In the genomic region with DNA sequence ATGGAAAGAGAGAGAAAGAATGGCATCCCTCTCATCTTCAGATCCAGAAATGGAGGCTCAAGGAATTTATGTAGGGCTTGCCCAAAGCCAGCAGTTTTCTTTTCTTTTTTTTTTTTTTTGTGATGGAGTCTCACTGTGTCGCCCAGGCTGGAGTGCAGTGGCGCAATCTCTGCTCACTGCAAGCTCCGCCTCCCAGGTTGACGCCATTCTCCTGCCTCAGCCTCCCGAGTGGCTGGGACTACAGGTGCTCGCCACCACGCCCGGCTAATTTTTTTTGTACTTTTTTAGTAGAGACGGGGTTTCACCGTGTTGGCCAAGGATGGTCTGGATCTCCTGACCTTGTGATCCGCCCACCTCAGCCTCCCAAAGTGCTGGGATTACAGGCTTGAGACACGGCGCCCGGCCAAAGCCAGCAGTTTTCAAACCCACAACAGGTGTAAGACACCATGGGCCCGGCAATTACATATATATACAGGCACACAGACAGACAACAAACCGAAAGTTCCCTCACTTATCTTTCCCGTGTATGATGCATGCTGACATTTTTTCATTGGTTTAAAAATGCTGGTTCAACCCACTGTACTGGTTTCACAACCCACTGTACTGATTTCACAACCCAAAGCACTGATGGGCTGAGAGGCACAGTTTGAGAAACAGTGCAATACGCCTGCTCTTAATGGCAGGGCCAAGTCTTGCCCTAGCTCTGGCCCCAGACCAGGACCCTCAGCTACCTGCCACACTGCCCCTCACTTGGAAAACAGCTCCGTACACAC, we compare ENCODE assay signal across 8 cellular contexts.
DNase-seq lines count a peak whose midpoint lies in the region; ATAC-seq, FAIRE-seq and TF ChIP-seq lines count a peak whose summit lies in the region.
"Not testable (repeated sequence)": the region's sequence is repeated elsewhere in the genome, so short reads cannot be mapped to it uniquely, and the experiment has no call there.

No MANE protein-coding gene starts in this region.

- CTCF ChIA-PET in IMR-90 (lab: Yijun Ruan, JAX) = not testable (repeated sequence)
- CTCF ChIA-PET in RWPE1 (lab: Yijun Ruan, JAX) = interaction anchor here (0.6 to 0.7 kb wide), 2 partner anchors 22 to 686 kb away, joined by 3 to 4 read pairs; no protein-coding TSS in a partner anchor

- H3K9ac ChIP-seq in IMR-90 (ENCODE audit: low read depth, low read length) = not testable (repeated sequence)

- not testable (repeated sequence) for H3K27me3 ChIP-seq in IMR-90 (ENCODE audit: control insufficient read depth, insufficient read depth, low read length); bronchial epithelial cell (ENCODE audit: control insufficient read depth, insufficient read depth, low read length); lung (ENCODE audit: control insufficient read depth, insufficient read depth)

- not testable (repeated sequence) for H2BK120ac ChIP-seq in IMR-90 (ENCODE audit: low read depth, low read length)

- H3K4me3 Mint-ChIP-seq in activated T-cell treated with anti-CD3 and anti-CD28 coated beads, Interleukin-2, amount 50 U/mL, for 4 hours = peak overlapping the region; percentile 21

- not testable (repeated sequence) for H2BK5ac ChIP-seq in IMR-90 (ENCODE audit: low read depth, low read length, poor library complexity, severe bottlenecking)

- WGBS in IMR-90 (ENCODE audit: extremely low coverage in 2 of 2, insufficient read length in 1 of 2), 2 experiments = 76% methylated on average over 7 of the region's 19 CpGs; no CpG with 5 or more reads in 1 of the 2 experiments
- WGBS in lung, 2 donors = 51 to 67% methylated on average over 19 of the region's 19 CpGs

- H2BK15ac ChIP-seq in IMR-90 (ENCODE audit: low read depth, low read length) = not testable (repeated sequence)

- H3K14ac ChIP-seq in IMR-90 (replicated peaks; ENCODE audit: low read depth, low read length) = not testable (repeated sequence)

- H2AFZ ChIP-seq in IMR-90 (replicated peaks; ENCODE audit: low read length, poor library complexity) = not testable (repeated sequence)

- not testable (repeated sequence) for TF ChIP-seq POLR2A in IMR-90 (IDR thresholded peaks at IDR 0.05; ENCODE audit: low read depth, low read length)

- FAIRE-seq in bronchial epithelial cell (lab: Jason Lieb, UNC) = peak; percentile 86

- TF ChIP-seq RAD21 in IMR-90 (IDR thresholded peaks at IDR 0.05; ENCODE audit: low read length) = not testable (repeated sequence)

- H3K4me1 Mint-ChIP-seq in activated T-cell treated with anti-CD3 and anti-CD28 coated beads, Interleukin-2, amount 50 U/mL, for 4 hours (ENCODE audit: low read depth) = peaks cover 26% of the 10 kb centered on the region

- not testable (repeated sequence) for H4K91ac ChIP-seq in IMR-90 (ENCODE audit: insufficient read depth, low read depth, low read length)

- not testable (repeated sequence) for H3K56ac ChIP-seq in IMR-90 (ENCODE audit: extremely low read depth, insufficient read depth, low read length)

- H3K18ac ChIP-seq in IMR-90 (ENCODE audit: low read depth, low read length) = not testable (repeated sequence)

- H2AK9ac ChIP-seq in IMR-90 (replicated peaks; ENCODE audit: low read depth, low read length, poor library complexity) = not testable (repeated sequence)

- not testable (repeated sequence) for H4K5ac ChIP-seq in IMR-90 (ENCODE audit: low read depth, low read length)

- H3K4me3 ChIP-seq in IMR-90 (ENCODE audit: insufficient read depth, low read depth, low read length); bronchial epithelial cell (ENCODE audit: low read depth, low read length); foreskin fibroblast (ENCODE audit: low read depth in 1 of 2, low read length in 2 of 2); lung: not testable (repeated sequence)

- H3K9me3 ChIP-seq in IMR-90 (ENCODE audit: control insufficient read depth, insufficient read depth, low read length); lung (ENCODE audit: control insufficient read depth in 2 of 2, insufficient read depth in 1 of 2, low read length in 1 of 2): not testable (repeated sequence)

- DNase-seq in AML-193 (lab: John Stamatoyannopoulos, UW) = peak; percentile 45 to 60
- DNase-seq in IMR-90 = peak; percentile 78
- peak; percentile 57 for DNase-seq in RWPE1 (ENCODE audit: low spot score)
- not testable (repeated sequence) for DNase-seq in activated T-cell treated with anti-CD3 and anti-CD28 coated beads, Interleukin-2, amount 50 U/mL, for 4 hours
- peak; percentile 70 for DNase-seq in bronchial epithelial cell (ENCODE audit: low read depth)
- peak; percentile 57 to 76 for DNase-seq in foreskin fibroblast
- peak; percentile 77 for DNase-seq in lung (ENCODE audit: low spot score)
- peak; percentile 12 for DNase-seq in stimulated activated CD4-positive, alpha-beta T cell treated with anti-CD3 and anti-CD28 coated beads, Interleukin-4, amount 100 ng/mL, for 24 hours

- POLR2A ChIA-PET in IMR-90 (lab: Charles Lee; ENCODE audit: unreplicated experiment); RWPE1 (lab: Yijun Ruan, JAX; ENCODE audit: low non-redundant PET): not testable (repeated sequence)

- H3K36me3 ChIP-seq in IMR-90 (ENCODE audit: control insufficient read depth, insufficient read depth, low read length) (peaks cover 40% of the 10 kb centered on the region), lung (ENCODE audit: control insufficient read depth in 2 of 2, insufficient read depth in 2 of 2, low read length in 2 of 2) (peaks cover 0 to 20% of the 10 kb centered on the region in 2 donors)
- not testable (repeated sequence) for H3K36me3 ChIP-seq in bronchial epithelial cell (ENCODE audit: control insufficient read depth, insufficient read depth, low read length)

- peaks cover 16% of the 10 kb centered on the region for H3K36me3 Mint-ChIP-seq in activated T-cell treated with anti-CD3 and anti-CD28 coated beads, Interleukin-2, amount 50 U/mL, for 4 hours (ENCODE audit: insufficient read depth)

- not testable (repeated sequence) for H3K27ac ChIP-seq in IMR-90 (ENCODE audit: insufficient read depth, low read length)
- peak overlapping the region; percentile 68 for H3K27ac ChIP-seq in RWPE1
- H3K27ac ChIP-seq in lung (ENCODE audit: low read depth in 1 of 2, low read length in 1 of 2) = peak overlapping the region in 1 of 2 donors; percentile 61

- not testable (repeated sequence) for H3K9me1 ChIP-seq in IMR-90 (ENCODE audit: insufficient read depth, low read length)

- ATAC-seq in IMR-90 (ENCODE audit: low read depth) (peak; percentile 92), lung (ENCODE audit: insufficient read depth, low FRiP score) (peak; percentile 53)
- peak; percentile 85 to 89 for ATAC-seq in activated T-cell treated with anti-CD3 and anti-CD28 coated beads, Interleukin-2, amount 50 U/mL, for 4 hours

- not testable (repeated sequence) for H3K4me2 ChIP-seq in IMR-90 (ENCODE audit: low read depth, low read length)

- BruUV-seq in IMR-90 (replicated peaks; lab: Mats Ljungman, UMichigan) = not testable (repeated sequence)

- H2BK20ac ChIP-seq in IMR-90 (ENCODE audit: low read depth, low read length) = not testable (repeated sequence)

- H3K4ac ChIP-seq in IMR-90 (ENCODE audit: low read depth, low read length) = not testable (repeated sequence)

- H3K4me1 ChIP-seq in IMR-90 (ENCODE audit: control insufficient read depth, insufficient read depth, low read length); lung (ENCODE audit: control insufficient read depth in 2 of 2, insufficient read depth in 2 of 2, low read length in 2 of 2): not testable (repeated sequence)

- in situ Hi-C loops in IMR-90 (cut with MboI; ENCODE audit: low sequenced_read_pairs) = not testable (repeated sequence)

- dilution Hi-C loops in IMR-90 (cut with HindIII; ENCODE audit: low sequenced_read_pairs, unreplicated experiment) = not testable (repeated sequence)

- not testable (repeated sequence) for H3K9me3 Mint-ChIP-seq in activated T-cell treated with anti-CD3 and anti-CD28 coated beads, Interleukin-2, amount 50 U/mL, for 4 hours

- 0 out of 2 replicates have a peak overlapping the region, but pooled peaks have one; percentile 48 for H2AK5ac ChIP-seq in IMR-90 (ENCODE audit: low read depth, low read length)

- H3K23ac ChIP-seq in IMR-90 (ENCODE audit: low read depth, low read length) = not testable (repeated sequence)

- intact Hi-C loops in IMR-90 (cut with micrococcal nuclease) = not testable (repeated sequence)

- H4K8ac ChIP-seq in IMR-90 (ENCODE audit: low read depth in 2 of 2, low read length in 2 of 2) = not testable (repeated sequence)

- peaks cover 12% of the 10 kb centered on the region for H4K20me1 ChIP-seq in IMR-90 (ENCODE audit: insufficient read depth, low read length)

- H3K79me1 ChIP-seq in IMR-90 (ENCODE audit: low read depth in 1 of 2, low read length in 2 of 2) = peaks cover 14 to 58% of the 10 kb centered on the region in 2 experiments

- H3K27me3 Mint-ChIP-seq in activated T-cell treated with anti-CD3 and anti-CD28 coated beads, Interleukin-2, amount 50 U/mL, for 4 hours (ENCODE audit: low read depth) = not testable (repeated sequence)

- not testable (repeated sequence) for TF ChIP-seq CTCF in IMR-90 (conservative IDR thresholded peaks at IDR 0.05; ENCODE audit: low read depth, low read length); RWPE1 (conservative IDR thresholded peaks at IDR 0.05; ENCODE audit: low read depth); bronchial epithelial cell (IDR thresholded peaks at IDR 0.05; ENCODE audit: insufficient read depth, low read length, severe bottlenecking); foreskin fibroblast (IDR thresholded peaks at IDR 0.05; ENCODE audit: low read depth, low read length); lung (IDR thresholded peaks at IDR 0.05; ENCODE audit: control extremely low read depth, extremely low read depth)

TF ChIP-seq in IMR-90, 13 proteins besides CTCF, POLR2A, EP300 and RAD21:
- peak; percentile 99 for TF ChIP-seq CEBPB (IDR thresholded peaks at IDR 0.05; ENCODE audit: low read depth, low read length)
